In the genomic region with DNA sequence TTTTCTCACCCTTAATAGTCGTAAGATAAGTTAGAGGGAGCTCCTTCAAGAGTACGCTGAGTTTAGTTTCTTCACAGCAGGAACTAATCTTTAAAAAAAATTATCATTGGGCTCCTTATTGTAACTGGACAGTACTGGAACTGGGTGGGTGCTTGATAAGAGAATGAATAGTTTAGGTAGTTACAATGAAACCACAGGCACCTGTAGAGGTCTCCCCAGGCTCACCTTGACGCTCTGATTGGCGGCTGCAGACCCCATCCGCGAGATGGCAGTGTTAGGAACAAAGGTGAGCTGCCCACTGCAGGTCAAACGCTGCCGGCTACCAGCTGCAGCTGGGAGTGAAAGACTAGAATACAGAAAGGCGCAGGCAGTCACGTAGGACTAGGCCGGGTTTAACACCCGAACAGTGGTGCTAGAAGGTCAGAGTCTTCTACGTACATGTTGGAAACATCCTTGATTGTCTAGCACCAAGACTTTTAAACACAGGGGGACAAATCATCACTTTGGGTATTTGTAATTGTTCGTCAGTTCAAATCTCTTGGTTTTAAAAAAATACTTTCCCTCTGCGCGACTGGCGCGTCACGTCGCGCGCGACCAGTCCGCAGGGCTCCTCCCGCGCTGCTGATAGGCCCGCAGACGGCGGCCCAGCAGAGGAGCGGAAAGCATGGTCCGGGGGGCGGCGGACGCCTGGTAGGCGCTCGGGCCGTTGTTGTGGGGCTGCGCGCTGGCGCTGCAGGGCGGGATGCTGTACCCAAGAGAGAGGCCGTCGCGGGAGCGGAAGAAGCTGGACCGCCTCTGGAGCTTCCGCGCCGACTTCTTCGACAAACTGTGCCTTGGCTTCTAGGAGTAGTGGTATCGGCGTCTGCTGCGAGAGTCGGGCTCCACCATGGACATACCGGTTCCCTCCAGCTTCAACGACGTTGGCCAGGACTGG, we compare ENCODE assay signal across 8 cellular contexts. TPM values are rescaled to one million over a fixed set of nuclear protein-coding genes. Genes with fewer than 3 reads are reported as not detected.
DNase-seq lines count a peak whose midpoint lies in the region; ATAC-seq, FAIRE-seq and TF ChIP-seq lines count a peak whose summit lies in the region.

No MANE protein-coding gene starts in this region.

- peak; percentile 96 for FAIRE-seq in GM12892 (lab: Jason Lieb, UNC)

- DNase-seq in GM12892 (ENCODE audit: insufficient read length) (peak; percentile 39), NCI-H2029 treated with DMSO at 0.1 percent for 48 hours (lab: John Stamatoyannopoulos, UW) (peak; percentile 53), dedifferentiated amniotic fluid mesenchymal stem cell (ENCODE audit: extremely low spot score) (peak; percentile 22), left kidney (ENCODE audit: low read depth, low spot score) (peak; percentile 97), COLO829 (ENCODE audit: low spot score) (no peak)
- DNase-seq in activated CD4-positive, alpha-beta T cell treated with anti-CD3 and anti-CD28 coated beads for 4 hours, result peak; percentile 66 to 69
- DNase-seq in stimulated activated CD4-positive, alpha-beta T cell treated with anti-CD3 and anti-CD28 coated beads, Interleukin-2, amount 100 ng/mL, for 4 hours (ENCODE audit: low read depth), result peak; percentile 68

- TF ChIP-seq POLR2A in GM12892 (IDR thresholded peaks at IDR 0.05; ENCODE audit: low read depth, low read length), result peak; percentile 68

- ATAC-seq in HG02840 (IDR thresholded peaks at IDR 0.05; ENCODE audit: low FRiP score, unreplicated experiment), result peak; percentile 77

RNA-seq across cellular contexts. Expression of gene SMARCA5, which starts 45.6 kb away (rescaled TPM):
- 40.8 TPM for polyA plus RNA-seq in GM12892 (2012; ENCODE audit: missing spikeins)
